In genomic region chr16:81940781-81941560, GRCh38 we compare ENCODE assay signal across 9 cellular contexts.
DNase-seq lines count a peak whose midpoint lies in the region; FAIRE-seq and TF ChIP-seq lines count a peak whose summit lies in the region.
"Had no signal": no experiment of that assay in that cellular context is flagged by ENCODE, and none has a peak within 500 bp of the region (broad histone marks: within the 10 kb centered on the region; RNA-seq: fewer than 3 reads in every experiment).

No MANE protein-coding gene starts in this region.

- H3K4me3 Mint-ChIP-seq in activated CD4-positive, alpha-beta T cell treated with anti-CD3 and anti-CD28 coated beads, Interleukin-2, amount 10 ng/mL, durations not matched to agents 24 days and 14 days, result no peak overlapping the region
- H3K4me3 Mint-ChIP-seq: CD8-positive, alpha-beta memory T cell had no signal

- intact Hi-C loops in activated CD4-positive, alpha-beta T cell treated with anti-CD3 and anti-CD28 coated beads, Interleukin-2, amount 10 ng/mL, durations not matched to agents 24 days and 14 days (cut with micrococcal nuclease), result loop anchor here (1.0 kb wide), 1 partner anchor 289 kb away; no protein-coding TSS in a partner anchor

- TF ChIP-seq CTCF in WERI-Rb-1 (IDR thresholded peaks at IDR 0.05; ENCODE audit: low read depth, low read length), result no peak

- H3K36me3 ChIP-seq in MG63 (no peaks in the 10 kb centered on the region), WERI-Rb-1 (no peaks in the 10 kb centered on the region)

- FAIRE-seq in urothelium cell line (lab: Jason Lieb, UNC), result no peak

- H3K4me1 Mint-ChIP-seq in activated CD4-positive, alpha-beta T cell treated with anti-CD3 and anti-CD28 coated beads, Interleukin-2, amount 10 ng/mL, durations not matched to agents 24 days and 14 days, result no peaks in the 10 kb centered on the region
- H3K4me1 Mint-ChIP-seq: CD8-positive, alpha-beta memory T cell had no signal

- H3K27ac ChIP-seq in WERI-Rb-1, result no peak overlapping the region

- H3K9me3 Mint-ChIP-seq in activated CD4-positive, alpha-beta T cell treated with anti-CD3 and anti-CD28 coated beads, Interleukin-2, amount 10 ng/mL, durations not matched to agents 24 days and 14 days, result no peaks in the 10 kb centered on the region
- H3K9me3 Mint-ChIP-seq: CD8-positive, alpha-beta memory T cell had no signal

- H3K27me3 ChIP-seq in MG63, result no peaks in the 10 kb centered on the region
- no peaks in the 10 kb centered on the region for H3K27me3 ChIP-seq in WERI-Rb-1 (ENCODE audit: insufficient read depth, low read depth, severe bottlenecking)

- no peaks in the 10 kb centered on the region for H3K36me3 Mint-ChIP-seq in activated CD4-positive, alpha-beta T cell treated with anti-CD3 and anti-CD28 coated beads, Interleukin-2, amount 10 ng/mL, durations not matched to agents 24 days and 14 days (ENCODE audit: low read depth)

- H3K4me3 ChIP-seq in MG63 (no peak overlapping the region), WERI-Rb-1 (ENCODE audit: low read depth, low read length) (no peak overlapping the region)

- H3K27me3 Mint-ChIP-seq in activated CD4-positive, alpha-beta T cell treated with anti-CD3 and anti-CD28 coated beads, Interleukin-2, amount 10 ng/mL, durations not matched to agents 24 days and 14 days, result no peaks in the 10 kb centered on the region
- H3K27me3 Mint-ChIP-seq: CD8-positive, alpha-beta memory T cell had no signal

- H3K9me3 ChIP-seq in MG63, result no peaks in the 10 kb centered on the region
- no peaks in the 10 kb centered on the region for H3K9me3 ChIP-seq in WERI-Rb-1 (ENCODE audit: severe bottlenecking)

- DNase-seq in NCI-H2029 (lab: John Stamatoyannopoulos, UW) (peak; percentile 8), NCI-H2029 treated with DMSO at 0.1 percent for 48 hours (lab: John Stamatoyannopoulos, UW) (no peak), MG63 (peak; percentile 67), WERI-Rb-1 (peak; percentile 21), iPS-NIHi7 (ENCODE audit: extremely low spot score) (peak; percentile 33), urothelium cell line (ENCODE audit: low spot score) (peak; percentile 49), cortex of kidney (lab: John Stamatoyannopoulos, UW) (no peak)
- no peak for DNase-seq in activated CD4-positive, alpha-beta T cell treated with anti-CD3 and anti-CD28 coated beads, Interleukin-2, amount 10 ng/mL, durations not matched to agents 24 days and 14 days

- no peak overlapping the region for H3K27ac Mint-ChIP-seq in activated CD4-positive, alpha-beta T cell treated with anti-CD3 and anti-CD28 coated beads, Interleukin-2, amount 10 ng/mL, durations not matched to agents 24 days and 14 days
- H3K27ac Mint-ChIP-seq: CD8-positive, alpha-beta memory T cell had no signal

Comparison
In these comparisons a context has a peak if more than half of its experiments do, and no peak if none do; other contexts are left out.
1. DNase-seq: peak in NCI-H2029 (single experiment), MG63 (single experiment), WERI-Rb-1 (single experiment), iPS-NIHi7 (single experiment) and urothelium cell line (single experiment); none in NCI-H2029 treated with DMSO at 0.1 percent for 48 hours (single experiment), cortex of kidney (single experiment) and activated CD4-positive, alpha-beta T cell treated with anti-CD3 and anti-CD28 coated beads, Interleukin-2, amount 10 ng/mL, durations not matched to agents 24 days and 14 days (single experiment).